Comparison of ENCODE assay signal across 8 cellular contexts in the genomic region with DNA sequence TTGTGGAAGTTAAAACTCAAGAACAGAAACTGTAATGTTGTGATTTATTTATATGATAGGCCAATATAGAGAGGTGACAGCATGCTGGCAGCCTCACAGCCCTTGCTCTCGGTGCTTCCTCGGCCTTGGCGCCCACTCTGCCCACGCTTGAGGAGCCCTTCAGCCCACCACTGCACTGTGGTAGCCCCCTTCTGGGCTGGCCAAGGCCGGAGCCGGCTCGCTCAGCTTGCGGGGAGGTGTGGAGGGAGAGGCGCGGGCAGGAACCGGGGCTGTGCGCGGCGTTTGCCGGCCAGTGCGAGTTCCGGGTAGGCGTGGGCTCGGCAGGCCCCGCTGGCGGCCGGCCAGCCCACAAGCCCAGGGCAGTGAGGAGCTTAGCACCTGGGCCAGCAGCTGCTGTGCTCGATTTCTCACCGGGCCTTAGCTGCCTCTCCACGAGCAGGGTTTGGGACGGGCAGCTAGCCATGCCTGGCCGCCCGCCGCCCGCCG.
A peak's percentile ranks its signal among the peaks of the same experiment; 100 is the strongest.
DNase-seq lines count a peak whose midpoint lies in the region; ATAC-seq and TF ChIP-seq lines count a peak whose summit lies in the region.

No MANE protein-coding gene starts in this region.

- H3K27ac ChIP-seq in PC-3 (ENCODE audit: low read length) (no peak overlapping the region), mucosa of rectum (ENCODE audit: low read depth in 2 of 2, low read length in 2 of 2) (no peak overlapping the region)

- H3K9ac ChIP-seq in ES-I3 (ENCODE audit: low read depth, low read length): peak overlapping the region; percentile 45
- H3K9ac ChIP-seq in PC-3 (ENCODE audit: low read length): no peak overlapping the region; the same call in 1 of the 2 replicates
- peak overlapping the region in 1 of 2 donors; percentile 60 for H3K9ac ChIP-seq in mucosa of rectum (ENCODE audit: low read depth in 1 of 2, low read length in 2 of 2)

- CTCF ChIA-PET in PC-3 (lab: Charles Lee): no interaction called here

- H3K79me2 ChIP-seq in PC-3 (ENCODE audit: low read length): no peaks in the 10 kb centered on the region

- TF ChIP-seq CTCF in PC-3 (conservative IDR thresholded peaks at IDR 0.05; ENCODE audit: low read depth, low read length): no peak

- intact Hi-C loops in PC-3 (cut with micrococcal nuclease): no loop called here

- H3K27me3 ChIP-seq in PC-3 (ENCODE audit: low read length): peaks cover 75% of the 10 kb centered on the region
- H3K27me3 ChIP-seq in mucosa of rectum (ENCODE audit: control insufficient read depth in 2 of 2, insufficient read depth in 2 of 2, low read length in 2 of 2): peaks cover 0 to 2% of the 10 kb centered on the region in 2 donors

- H3K4me3 ChIP-seq in PC-3 (ENCODE audit: low read length) (peak overlapping the region; percentile 70), mucosa of rectum (ENCODE audit: low read length in 2 of 2) (peak overlapping the region; percentile 62 to 66)

- peak overlapping the region; percentile 89 for H2AFZ ChIP-seq in PC-3 (ENCODE audit: low read length)

- no peaks in the 10 kb centered on the region for H3F3A ChIP-seq in PC-3 (ENCODE audit: low read length, unreplicated experiment)

- no peaks in the 10 kb centered on the region for H3K36me3 ChIP-seq in ES-I3 (ENCODE audit: insufficient read depth, low read length)
- no peaks in the 10 kb centered on the region for H3K36me3 ChIP-seq in PC-3 (ENCODE audit: low read depth, low read length)
- H3K36me3 ChIP-seq in mucosa of rectum (ENCODE audit: control insufficient read depth in 2 of 2, insufficient read depth in 2 of 2, low read length in 2 of 2): no peaks in the 10 kb centered on the region

- ATAC-seq in HG02884 (IDR thresholded peaks at IDR 0.05; ENCODE audit: unreplicated experiment) (peak; percentile 62), PC-3 (peak; percentile 91), GM21786 (IDR thresholded peaks at IDR 0.05; ENCODE audit: unreplicated experiment) (no peak)

- DNase-seq in PC-3 (peak; percentile 55), ecto neural progenitor cell (ENCODE audit: low spot score) (peak; percentile 71), GM19240 (ENCODE audit: insufficient read length, low spot score) (no peak), superior temporal gyrus (ENCODE audit: extremely low spot score) (no peak)

- BruUV-seq in PC-3 (replicated peaks; lab: Mats Ljungman, UMichigan): no TSS peak

- peaks cover 7% of the 10 kb centered on the region; the same call in 1 of the 2 replicates for H3K4me1 ChIP-seq in ES-I3 (ENCODE audit: insufficient read depth, low read length)
- H3K4me1 ChIP-seq in PC-3 (ENCODE audit: insufficient read depth, low read length): 0 out of 2 replicates have a peak, but pooled peaks cover 3% of the 10 kb centered on the region
- no peaks in the 10 kb centered on the region for H3K4me1 ChIP-seq in mucosa of rectum (ENCODE audit: control insufficient read depth in 2 of 2, insufficient read depth in 2 of 2, low read length in 2 of 2)

- H3K9me3 ChIP-seq in ES-I3 (ENCODE audit: control insufficient read depth, insufficient read depth, low read length) (no peaks in the 10 kb centered on the region), PC-3 (ENCODE audit: low read length) (no peaks in the 10 kb centered on the region), mucosa of rectum (ENCODE audit: control insufficient read depth in 2 of 2, low read length in 2 of 2) (no peaks in the 10 kb centered on the region)

- peak overlapping the region; percentile 95 for H3K4me2 ChIP-seq in PC-3 (ENCODE audit: low read length)

- H3K9me2 ChIP-seq in PC-3 (replicated peaks; ENCODE audit: low read length): no peaks in the 10 kb centered on the region

- POLR2A ChIA-PET in PC-3 (lab: Charles Lee; ENCODE audit: unreplicated experiment): no interaction called here

- no peaks in the 10 kb centered on the region for H4K20me1 ChIP-seq in PC-3 (ENCODE audit: low read length)

Comparison
In these comparisons a context has a peak if more than half of its experiments do, and no peak if none do; other contexts are left out.
1. DNase-seq: peak in PC-3 (single experiment) and ecto neural progenitor cell (single experiment); none in GM19240 (single experiment) and superior temporal gyrus (single experiment).